ENCODE assay signal across 22 cellular contexts in the genomic region with DNA sequence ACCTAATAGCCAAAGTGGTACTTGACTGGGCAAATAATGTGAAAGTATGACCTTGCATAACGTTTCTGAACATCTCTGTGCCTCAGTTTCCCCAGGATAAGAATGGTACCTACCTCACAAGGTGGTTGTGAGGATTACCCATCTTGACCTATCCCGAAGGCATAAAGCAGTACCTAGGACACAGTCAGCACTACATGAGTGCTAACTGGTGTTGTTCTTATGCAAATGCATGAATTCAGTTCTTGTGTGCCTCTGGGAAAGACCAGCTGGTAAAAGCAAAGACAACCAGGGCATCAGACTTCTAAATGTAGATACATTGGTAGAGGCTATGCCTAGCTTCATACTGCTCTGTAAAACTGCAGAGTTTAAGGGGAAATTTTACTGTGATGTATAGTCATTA.
"Had no signal": no experiment of that assay in that cellular context is flagged by ENCODE, and none has a peak within 500 bp of the region (broad histone marks: within the 10 kb centered on the region; RNA-seq: fewer than 3 reads in every experiment).

No MANE protein-coding gene starts in this region.

- H2AFZ ChIP-seq: PC-9 had no signal

- DNase-seq: activated CD4-positive, alpha-beta memory T cell treated with anti-CD3 and anti-CD28 coated beads, Interleukin-2, amount 10 ng/mL, durations not matched to agents 7 days and 5 days; activated CD4-positive, alpha-beta T cell treated with anti-CD3 and anti-CD28 coated beads for 36 hours; activated CD4-positive, alpha-beta T cell treated with anti-CD3 and anti-CD28 coated beads, Interleukin-2, amount 50 U/mL, for 1 hour; activated gamma-delta T cell; activated naive CD4-positive, alpha-beta T cell treated with anti-CD3 and anti-CD28 coated beads, Interleukin-2, amount 10 ng/mL, durations not matched to agents 7 days and 5 days; activated naive CD8-positive, alpha-beta T cell treated with anti-CD3 and anti-CD28 coated beads for 36 hours; activated T-cell treated with anti-CD3 and anti-CD28 coated beads for 4 hours; activated T-cell treated with anti-CD3 and anti-CD28 coated beads, Interleukin-2, amount 50 U/mL, for 48 hours; anterior cingulate cortex; cerebellar nuclear complex; Kasumi-1; KBM-7; NCI-H146; NCI-H187 treated with DMSO at 0.1 percent for 48 hours; NCI-H2081 treated with DMSO at 0.1 percent for 48 hours; NCI-H446; NCI-H524; PC-9; SIG-M5; T-helper 17 cell; T1000 had no signal

- H3K4me2 ChIP-seq: PC-9 had no signal

- H3K27ac Mint-ChIP-seq: activated CD4-positive, alpha-beta memory T cell treated with anti-CD3 and anti-CD28 coated beads, Interleukin-2, amount 10 ng/mL, durations not matched to agents 7 days and 5 days; activated CD4-positive, alpha-beta T cell treated with anti-CD3 and anti-CD28 coated beads for 36 hours; activated naive CD4-positive, alpha-beta T cell treated with anti-CD3 and anti-CD28 coated beads, Interleukin-2, amount 10 ng/mL, durations not matched to agents 7 days and 5 days; activated naive CD8-positive, alpha-beta T cell treated with anti-CD3 and anti-CD28 coated beads for 36 hours; activated T-helper 17 cell treated with anti-CD3 and anti-CD28 coated beads, Interleukin-2, amount 50 U/mL, for 72 hours; T-helper 17 cell had no signal

- H3K27ac ChIP-seq: PC-9 had no signal

- H3K4me3 Mint-ChIP-seq: activated CD4-positive, alpha-beta memory T cell treated with anti-CD3 and anti-CD28 coated beads, Interleukin-2, amount 10 ng/mL, durations not matched to agents 7 days and 5 days; activated CD4-positive, alpha-beta T cell treated with anti-CD3 and anti-CD28 coated beads for 36 hours; activated naive CD4-positive, alpha-beta T cell treated with anti-CD3 and anti-CD28 coated beads, Interleukin-2, amount 10 ng/mL, durations not matched to agents 7 days and 5 days; activated naive CD8-positive, alpha-beta T cell treated with anti-CD3 and anti-CD28 coated beads for 36 hours; activated T-helper 17 cell treated with anti-CD3 and anti-CD28 coated beads, Interleukin-2, amount 50 U/mL, for 72 hours; T-helper 17 cell had no signal

- H3K4me3 ChIP-seq: PC-9 had no signal

- ATAC-seq: activated CD4-positive, alpha-beta T cell treated with anti-CD3 and anti-CD28 coated beads for 36 hours; activated T-helper 17 cell treated with anti-CD3 and anti-CD28 coated beads, Interleukin-2, amount 50 U/mL, for 72 hours; T-helper 17 cell had no signal

- H3K4me1 Mint-ChIP-seq: activated T-helper 17 cell treated with anti-CD3 and anti-CD28 coated beads, Interleukin-2, amount 50 U/mL, for 72 hours; T-helper 17 cell had no signal

- H3K9me3 Mint-ChIP-seq: activated CD4-positive, alpha-beta memory T cell treated with anti-CD3 and anti-CD28 coated beads, Interleukin-2, amount 10 ng/mL, durations not matched to agents 7 days and 5 days; activated naive CD4-positive, alpha-beta T cell treated with anti-CD3 and anti-CD28 coated beads, Interleukin-2, amount 10 ng/mL, durations not matched to agents 7 days and 5 days; activated naive CD8-positive, alpha-beta T cell treated with anti-CD3 and anti-CD28 coated beads for 36 hours; activated T-helper 17 cell treated with anti-CD3 and anti-CD28 coated beads, Interleukin-2, amount 50 U/mL, for 72 hours had no signal
